27 cellular contexts compared by ENCODE assay signal in the genomic region with DNA sequence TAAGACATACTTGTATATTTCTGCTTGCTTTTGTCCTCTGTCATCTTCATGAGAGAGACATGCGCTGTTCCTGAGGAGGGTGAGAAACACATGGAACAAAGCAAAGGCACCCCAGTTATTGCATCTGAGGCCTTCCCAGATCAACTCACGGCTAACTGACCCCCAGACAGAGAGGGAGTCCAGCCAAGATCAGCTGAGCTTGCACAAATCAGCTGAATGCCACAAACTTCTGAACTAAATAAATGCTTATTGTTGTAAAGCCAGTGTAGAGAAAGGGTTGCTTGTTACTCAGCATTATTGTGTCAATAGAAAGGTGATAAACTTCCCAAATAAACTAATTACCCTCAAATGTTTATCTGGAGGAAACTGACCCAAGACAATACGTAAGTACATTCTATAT.
"Had no signal": no experiment of that assay in that cellular context is flagged by ENCODE, and none has a peak within 500 bp of the region (broad histone marks: within the 10 kb centered on the region; RNA-seq: fewer than 3 reads in every experiment).

No MANE protein-coding gene starts in this region.

- H3K9me3 ChIP-seq: esophagus muscularis mucosa, gastroesophageal sphincter, heart left ventricle, prostate gland, right atrium auricular region, sigmoid colon, testis, tibial artery had no signal

- H3K36me3 Mint-ChIP-seq: immature natural killer cell; memory B cell; naive thymus-derived CD8-positive, alpha-beta T cell; stimulated activated memory B cell treated with anti-CD40 and anti-IgM and Interleukin-4, amounts not matched to agents 10 μg/mL and 1 μg/mL and 100 μg/mL, for 72 hours; type B pancreatic cell had no signal

- H3K27me3 ChIP-seq: esophagus muscularis mucosa, foreskin keratinocyte, gastroesophageal sphincter, heart left ventricle, right atrium auricular region, testis, tibial artery had no signal

- H3K36me3 ChIP-seq: esophagus muscularis mucosa, gastroesophageal sphincter, heart left ventricle, prostate gland, right atrium auricular region, sigmoid colon, tibial artery had no signal

- H3K27ac ChIP-seq: esophagus muscularis mucosa, foreskin keratinocyte, gastroesophageal sphincter, heart left ventricle, prostate gland, right atrium auricular region, sigmoid colon, testis, tibial artery had no signal

- DNase-seq: effector CD8-positive, alpha-beta T cell; endodermal cell; heart left ventricle; hypothalamus; immature natural killer cell; islet precursor cell; midbrain; naive thymus-derived CD8-positive, alpha-beta T cell; nephron progenitor cell; nucleus accumbens; sigmoid colon; stimulated activated CD4-positive, alpha-beta T cell treated with anti-CD3 and anti-CD28 coated beads, Interleukin-4, amount 100 ng/mL, for 4 hours; stimulated activated naive CD8-positive, alpha-beta T cell treated with anti-CD3 and anti-CD28 coated beads, Interleukin-15, Interleukin-2, amounts not matched to agents 100 U/mL and 50 U/mL, for 24 hours; substantia nigra; testis; tibial artery had no signal

- H3K4me3 ChIP-seq: esophagus muscularis mucosa, gastroesophageal sphincter, heart left ventricle, lung, prostate gland, right atrium auricular region, sigmoid colon, testis, tibial artery had no signal

- ATAC-seq: gastroesophageal sphincter; heart left ventricle; naive thymus-derived CD8-positive, alpha-beta T cell; stimulated activated memory B cell treated with anti-CD40 and anti-IgM and Interleukin-4, amounts not matched to agents 10 μg/mL and 1 μg/mL and 100 μg/mL, for 72 hours; stimulated activated naive CD8-positive, alpha-beta T cell treated with anti-CD3 and anti-CD28 coated beads, Interleukin-15, Interleukin-2, amounts not matched to agents 100 U/mL and 50 U/mL, for 24 hours had no signal

- H3K4me1 ChIP-seq: prostate gland, right atrium auricular region, testis had no signal

- H3K4me1 Mint-ChIP-seq: nephron progenitor cell; stimulated activated memory B cell treated with anti-CD40 and anti-IgM and Interleukin-4, amounts not matched to agents 10 μg/mL and 1 μg/mL and 100 μg/mL, for 72 hours had no signal

- FAIRE-seq: colon had no signal

- H3K27ac Mint-ChIP-seq: dendritic cell treated with granulocyte-macrophage colony-stimulating factor and Interleukin-4, amounts not matched to agents 40 ng/mL and 50 ng/mL, for 4 days; endodermal cell; immature natural killer cell; memory B cell; nephron progenitor cell; stimulated activated memory B cell treated with anti-CD40 and anti-IgM and Interleukin-4, amounts not matched to agents 10 μg/mL and 1 μg/mL and 100 μg/mL, for 72 hours; type B pancreatic cell had no signal

- H3K4me3 Mint-ChIP-seq: dendritic cell treated with granulocyte-macrophage colony-stimulating factor and Interleukin-4, amounts not matched to agents 40 ng/mL and 50 ng/mL, for 4 days; endodermal cell; immature natural killer cell; memory B cell; naive thymus-derived CD8-positive, alpha-beta T cell; nephron progenitor cell; stimulated activated memory B cell treated with anti-CD40 and anti-IgM and Interleukin-4, amounts not matched to agents 10 μg/mL and 1 μg/mL and 100 μg/mL, for 72 hours; type B pancreatic cell had no signal

- H3K9me3 Mint-ChIP-seq: dendritic cell treated with granulocyte-macrophage colony-stimulating factor and Interleukin-4, amounts not matched to agents 40 ng/mL and 50 ng/mL, for 4 days; endodermal cell; immature natural killer cell; naive thymus-derived CD8-positive, alpha-beta T cell; nephron progenitor cell; stimulated activated memory B cell treated with anti-CD40 and anti-IgM and Interleukin-4, amounts not matched to agents 10 μg/mL and 1 μg/mL and 100 μg/mL, for 72 hours; type B pancreatic cell had no signal
